Comparison of ENCODE assay signal across 8 cellular contexts in genomic region chr1:1273152-1273534, GRCh38. TPM values are rescaled to one million over a fixed set of nuclear protein-coding genes. Genes with fewer than 3 reads are reported as not detected.
DNase-seq lines count a peak whose midpoint lies in the region; ATAC-seq and TF ChIP-seq lines count a peak whose summit lies in the region.

No MANE protein-coding gene starts in this region.

- H3K27ac ChIP-seq in DOHH2 (ENCODE audit: low read depth, low read length), result no peak overlapping the region
- no peak overlapping the region for H3K27ac ChIP-seq in stomach smooth muscle (ENCODE audit: low read length)

- H3K79me2 ChIP-seq in DOHH2 (ENCODE audit: control insufficient read depth, low read length), result peaks cover 61% of the 10 kb centered on the region

- H3K4me2 ChIP-seq in DOHH2 (ENCODE audit: low read length), result peak overlapping the region; percentile 89

- no peaks in the 10 kb centered on the region for H3K27me3 ChIP-seq in DOHH2 (ENCODE audit: control insufficient read depth, low read length)
- H3K27me3 ChIP-seq in stomach smooth muscle (ENCODE audit: control insufficient read depth in 1 of 2, insufficient read depth in 2 of 2, low read length in 2 of 2), result no peaks in the 10 kb centered on the region

- no peak for TF ChIP-seq CTCF in DOHH2 (IDR thresholded peaks at IDR 0.05; ENCODE audit: low read depth, low read length, poor library complexity, severe bottlenecking)

- peak overlapping the region; percentile 80 to 92 for H3K9ac ChIP-seq in stomach smooth muscle (ENCODE audit: low read length in 2 of 2)

- no peaks in the 10 kb centered on the region for H3F3A ChIP-seq in DOHH2 (ENCODE audit: control insufficient read depth, insufficient read depth)

- H3K4me3 ChIP-seq in DOHH2 (ENCODE audit: low read length) (peak overlapping the region; percentile 98), iPS-11a (ENCODE audit: low read depth, low read length) (peak overlapping the region; percentile 73), stomach smooth muscle (ENCODE audit: low read length in 2 of 2) (peak overlapping the region; percentile 90 to 95)

- H3K9me2 ChIP-seq in DOHH2 (replicated peaks; ENCODE audit: control insufficient read depth, low read length), result no peaks in the 10 kb centered on the region

- peak; percentile 5 for ATAC-seq in HG02798 (IDR thresholded peaks at IDR 0.05; ENCODE audit: poor library complexity, unreplicated experiment)
- peak; percentile 7 for ATAC-seq in activated CD8-positive, alpha-beta T cell treated with anti-CD3 and anti-CD28 coated beads, Interleukin-2, amount 10 ng/mL, durations not matched to agents 7 days and 5 days

- peak overlapping the region; percentile 87 for H3K27ac Mint-ChIP-seq in activated CD8-positive, alpha-beta T cell treated with anti-CD3 and anti-CD28 coated beads, Interleukin-2, amount 10 ng/mL, durations not matched to agents 7 days and 5 days

- peak overlapping the region; percentile 89 for H3K4me3 Mint-ChIP-seq in activated CD8-positive, alpha-beta T cell treated with anti-CD3 and anti-CD28 coated beads, Interleukin-2, amount 10 ng/mL, durations not matched to agents 7 days and 5 days

- H4K20me1 ChIP-seq in DOHH2 (ENCODE audit: control insufficient read depth, insufficient read depth, low read depth, low read length), result peaks cover 25% of the 10 kb centered on the region

- no peaks in the 10 kb centered on the region for H3K9me3 Mint-ChIP-seq in activated CD8-positive, alpha-beta T cell treated with anti-CD3 and anti-CD28 coated beads, Interleukin-2, amount 10 ng/mL, durations not matched to agents 7 days and 5 days (ENCODE audit: insufficient read depth)

- CTCF ChIA-PET in activated CD8-positive, alpha-beta T cell treated with anti-CD3 and anti-CD28 coated beads, Interleukin-2, amount 10 ng/mL, durations not matched to agents 7 days and 5 days (lab: Charles Lee), result interaction anchor here (1.0 to 1.8 kb wide), 3 partner anchors 18 to 155 kb away, joined by 3 to 5 read pairs (median 4); no protein-coding TSS in a partner anchor

- no peaks in the 10 kb centered on the region for H3K27me3 Mint-ChIP-seq in activated CD8-positive, alpha-beta T cell treated with anti-CD3 and anti-CD28 coated beads, Interleukin-2, amount 10 ng/mL, durations not matched to agents 7 days and 5 days (ENCODE audit: low read depth)

- H3K36me3 Mint-ChIP-seq in activated CD8-positive, alpha-beta T cell treated with anti-CD3 and anti-CD28 coated beads, Interleukin-2, amount 10 ng/mL, durations not matched to agents 7 days and 5 days (ENCODE audit: low read depth), result peaks cover 29% of the 10 kb centered on the region

- POLR2A ChIA-PET in activated CD8-positive, alpha-beta T cell treated with anti-CD3 and anti-CD28 coated beads, Interleukin-2, amount 10 ng/mL, durations not matched to agents 7 days and 5 days (lab: Charles Lee), result interaction anchor here (0.9 kb wide), 1 partner anchor 32 kb away, joined by 3 read pairs; no protein-coding TSS in a partner anchor

- H3K4me1 ChIP-seq in DOHH2 (ENCODE audit: control insufficient read depth, low read length), result peaks cover 30% of the 10 kb centered on the region
- H3K4me1 ChIP-seq in stomach smooth muscle (ENCODE audit: control insufficient read depth, insufficient read depth, low read length), result peaks cover 44% of the 10 kb centered on the region

- DNase-seq in activated CD8-positive, alpha-beta T cell treated with anti-CD3 and anti-CD28 coated beads, Interleukin-2, amount 10 ng/mL, durations not matched to agents 7 days and 5 days, result no peak
- DNase-seq in NCI-H1694 (lab: John Stamatoyannopoulos, UW) (no peak), 8988T (no peak), NCI-H748 treated with DMSO at 0.1 percent for 48 hours (lab: John Stamatoyannopoulos, UW) (no peak)

- H3K4me1 Mint-ChIP-seq in activated CD8-positive, alpha-beta T cell treated with anti-CD3 and anti-CD28 coated beads, Interleukin-2, amount 10 ng/mL, durations not matched to agents 7 days and 5 days (ENCODE audit: low read depth), result peaks cover 39% of the 10 kb centered on the region

- H3K36me3 ChIP-seq in DOHH2 (ENCODE audit: control insufficient read depth, low read length) (peaks cover 38% of the 10 kb centered on the region), stomach smooth muscle (ENCODE audit: control insufficient read depth in 2 of 2, insufficient read depth in 2 of 2, low read length in 2 of 2) (peaks cover 0 to 5% of the 10 kb centered on the region in 2 donors)

- no peaks in the 10 kb centered on the region for H3K9me3 ChIP-seq in DOHH2 (ENCODE audit: control insufficient read depth, insufficient read depth, low read length)
- no peaks in the 10 kb centered on the region for H3K9me3 ChIP-seq in stomach smooth muscle (ENCODE audit: control insufficient read depth in 2 of 2, low read length in 2 of 2)

RNA-seq across cellular contexts. Expression of gene UBE2J2, which starts 0.5 kb away (rescaled TPM):
- total RNA-seq in activated CD8-positive, alpha-beta T cell treated with anti-CD3 and anti-CD28 coated beads, Interleukin-2, amount 10 ng/mL, durations not matched to agents 7 days and 5 days, result 10 to 100 TPM; 62.3 to 67.5 TPM

RNA-seq across cellular contexts. Expression of gene SCNN1D, which starts 7.1 kb away (rescaled TPM):
- total RNA-seq in activated CD8-positive, alpha-beta T cell treated with anti-CD3 and anti-CD28 coated beads, Interleukin-2, amount 10 ng/mL, durations not matched to agents 7 days and 5 days, result 1 to 10 TPM; 3.4 to 3.6 TPM

RNA-seq across cellular contexts. Expression of gene C1QTNF12, which starts 26.6 kb away (rescaled TPM):
- total RNA-seq in activated CD8-positive, alpha-beta T cell treated with anti-CD3 and anti-CD28 coated beads, Interleukin-2, amount 10 ng/mL, durations not matched to agents 7 days and 5 days, result 1 to 10 TPM; 1.8 to 2.2 TPM

RNA-seq across cellular contexts. Expression of gene ACAP3, which starts 34.6 kb away (rescaled TPM):
- 10 to 100 TPM; 65.2 to 87.3 TPM for total RNA-seq in activated CD8-positive, alpha-beta T cell treated with anti-CD3 and anti-CD28 coated beads, Interleukin-2, amount 10 ng/mL, durations not matched to agents 7 days and 5 days

RNA-seq across cellular contexts. Expression of gene PUSL1, which starts 35.3 kb away (rescaled TPM):
- total RNA-seq in activated CD8-positive, alpha-beta T cell treated with anti-CD3 and anti-CD28 coated beads, Interleukin-2, amount 10 ng/mL, durations not matched to agents 7 days and 5 days, result 10 to 100 TPM; 24.0 to 26.2 TPM
